Comparison of ENCODE assay signal across 34 cellular contexts in genomic region chr14:49428076-49428475, GRCh38.
"Had no signal": no experiment of that assay in that cellular context is flagged by ENCODE, and none has a peak within 500 bp of the region (broad histone marks: within the 10 kb centered on the region; RNA-seq: fewer than 3 reads in every experiment).

No MANE protein-coding gene starts in this region.

- H3K4me3 ChIP-seq: MG63 had no signal

- DNase-seq: Karpas-422, Kasumi-1, MG63, MM.1S, MV-4-11, NCI-H1048, NCI-H1092, NCI-H1092 treated with DMSO at 0.1 percent for 48 hours, NCI-H1105, NCI-H1105 treated with DMSO at 0.1 percent for 48 hours, NCI-H1417, NCI-H1417 treated with DMSO at 0.1 percent for 48 hours, NCI-H1436, NCI-H1436 treated with DMSO at 0.1 percent for 48 hours, NCI-H146, NCI-H1694, NCI-H1694 treated with DMSO at 0.1 percent for 48 hours, NCI-H187, NCI-H187 treated with DMSO at 0.1 percent for 48 hours, NCI-H1930, NCI-H2029, NCI-H2029 treated with DMSO at 0.1 percent for 48 hours, NCI-H2081, NCI-H2081 treated with DMSO at 0.1 percent for 48 hours, NCI-H2107, NCI-H2171, NCI-H2171 treated with DMSO at 0.1 percent for 48 hours, NCI-H2227 treated with DMSO at 0.1 percent for 48 hours, NCI-H226, NCI-H345, NCI-H446, NCI-H446 treated with DMSO at 0.1 percent for 48 hours, NCI-H510A had no signal

- H3K27ac ChIP-seq: KMS-11 had no signal

- H3K9ac ChIP-seq: KMS-11 had no signal

- H3K9me3 ChIP-seq: MG63 had no signal

- H3K4me2 ChIP-seq: KMS-11 had no signal

- H3K27me3 ChIP-seq: MG63 had no signal

- H3K36me3 ChIP-seq: MG63 had no signal
